ENCODE assay signal across 18 cellular contexts in genomic region chr3:71453319-71453718, GRCh38.
A peak's percentile ranks its signal among the peaks of the same experiment; 100 is the strongest.
DNase-seq lines count a peak whose midpoint lies in the region; ATAC-seq and TF ChIP-seq lines count a peak whose summit lies in the region.
"Had no signal": no experiment of that assay in that cellular context is flagged by ENCODE, and none has a peak within 500 bp of the region (broad histone marks: within the 10 kb centered on the region; RNA-seq: fewer than 3 reads in every experiment).

No MANE protein-coding gene starts in this region.

- peaks cover 86 to 100% (median 93%) of the 10 kb centered on the region in 4 donors for H3K4me1 Mint-ChIP-seq in CD4-positive, alpha-beta memory T cell
- H3K4me1 Mint-ChIP-seq in activated T-helper 17 cell treated with anti-CD3 and anti-CD28 coated beads, Interleukin-2, amount 50 U/mL, for 72 hours = peaks cover 71% of the 10 kb centered on the region
- H3K4me1 Mint-ChIP-seq in naive thymus-derived CD4-positive, alpha-beta T cell = peaks cover 70 to 100% (median 97%) of the 10 kb centered on the region in 7 donors
- peaks cover 53% of the 10 kb centered on the region for H3K4me1 Mint-ChIP-seq in GM23338

- H3K4me3 ChIP-seq in CD4-positive, alpha-beta memory T cell (ENCODE audit: low read length in 2 of 2) = no peak overlapping the region
- H3K4me3 ChIP-seq in naive thymus-derived CD4-positive, alpha-beta T cell (ENCODE audit: low read length) = peak overlapping the region; percentile 24
- no peak overlapping the region for H3K4me3 ChIP-seq in GM23338
- H3K4me3 ChIP-seq: cardiac muscle cell, heart right ventricle, right lobe of liver, thoracic aorta had no signal

- no peaks in the 10 kb centered on the region for H3K27me3 ChIP-seq in CD4-positive, alpha-beta memory T cell (ENCODE audit: insufficient read depth, low read length)
- no peaks in the 10 kb centered on the region for H3K27me3 ChIP-seq in naive thymus-derived CD4-positive, alpha-beta T cell (ENCODE audit: control insufficient read depth in 2 of 2, insufficient read depth in 2 of 2, low read length in 2 of 2)
- H3K27me3 ChIP-seq in GM23338 (ENCODE audit: insufficient read depth) = no peaks in the 10 kb centered on the region
- H3K27me3 ChIP-seq: cardiac muscle cell, heart right ventricle, right lobe of liver had no signal

- no peaks in the 10 kb centered on the region for H3K9me3 Mint-ChIP-seq in CD4-positive, alpha-beta memory T cell
- H3K9me3 Mint-ChIP-seq in activated T-helper 17 cell treated with anti-CD3 and anti-CD28 coated beads, Interleukin-2, amount 50 U/mL, for 72 hours = no peaks in the 10 kb centered on the region
- no peaks in the 10 kb centered on the region for H3K9me3 Mint-ChIP-seq in naive thymus-derived CD4-positive, alpha-beta T cell
- H3K9me3 Mint-ChIP-seq in GM23338 = no peaks in the 10 kb centered on the region

- ATAC-seq in activated T-helper 17 cell treated with anti-CD3 and anti-CD28 coated beads, Interleukin-2, amount 50 U/mL, for 72 hours (replicated peaks) = no peak
- no peak for ATAC-seq in naive thymus-derived CD4-positive, alpha-beta T cell
- no peak for ATAC-seq in GM23338
- ATAC-seq: heart right ventricle had no signal

- peak overlapping the region; percentile 93 to 98 (median 96) for H3K27ac Mint-ChIP-seq in CD4-positive, alpha-beta memory T cell
- H3K27ac Mint-ChIP-seq in activated T-helper 17 cell treated with anti-CD3 and anti-CD28 coated beads, Interleukin-2, amount 50 U/mL, for 72 hours = peak overlapping the region; percentile 88
- H3K27ac Mint-ChIP-seq in naive thymus-derived CD4-positive, alpha-beta T cell = peak overlapping the region; percentile 89 to 99 (median 97)
- H3K27ac Mint-ChIP-seq in GM23338 = no peak overlapping the region

- H3K36me3 ChIP-seq in CD4-positive, alpha-beta memory T cell (ENCODE audit: insufficient read depth, low read length) = no peaks in the 10 kb centered on the region
- H3K36me3 ChIP-seq in naive thymus-derived CD4-positive, alpha-beta T cell (ENCODE audit: control insufficient read depth in 2 of 3, insufficient read depth in 3 of 3, low read length in 3 of 3) = no peaks in the 10 kb centered on the region
- H3K36me3 ChIP-seq in GM23338 (ENCODE audit: insufficient read depth) = no peaks in the 10 kb centered on the region
- H3K36me3 ChIP-seq: cardiac muscle cell, heart right ventricle, right lobe of liver, thoracic aorta, WERI-Rb-1 had no signal

- H2AFZ ChIP-seq in GM23338 = no peak overlapping the region

- no peaks in the 10 kb centered on the region for H3F3A ChIP-seq in GM23338 (replicated peaks; ENCODE audit: low read depth)

- H3K27ac ChIP-seq in CD4-positive, alpha-beta memory T cell (ENCODE audit: low read depth, low read length) = peak overlapping the region; percentile 67
- peak overlapping the region; percentile 90 for H3K27ac ChIP-seq in naive thymus-derived CD4-positive, alpha-beta T cell (ENCODE audit: low read depth, low read length)
- no peak overlapping the region for H3K27ac ChIP-seq in GM23338 (ENCODE audit: low read depth)
- H3K27ac ChIP-seq: cardiac muscle cell, right lobe of liver, RWPE1, thoracic aorta, WERI-Rb-1 had no signal

- H3K4me1 ChIP-seq in CD4-positive, alpha-beta memory T cell (ENCODE audit: insufficient read depth, low read length) = peaks cover 100% of the 10 kb centered on the region
- peaks cover 87 to 100% of the 10 kb centered on the region in 2 donors for H3K4me1 ChIP-seq in naive thymus-derived CD4-positive, alpha-beta T cell (ENCODE audit: control insufficient read depth in 2 of 2, insufficient read depth in 2 of 2, low read length in 2 of 2)
- H3K4me1 ChIP-seq in GM23338 (ENCODE audit: insufficient read depth) = peaks cover 16% of the 10 kb centered on the region

- H3K36me3 Mint-ChIP-seq in CD4-positive, alpha-beta memory T cell = peaks cover 11 to 12% of the 10 kb centered on the region in 2 donors
- H3K36me3 Mint-ChIP-seq in activated T-helper 17 cell treated with anti-CD3 and anti-CD28 coated beads, Interleukin-2, amount 50 U/mL, for 72 hours (ENCODE audit: low read depth) = no peaks in the 10 kb centered on the region
- H3K36me3 Mint-ChIP-seq in naive thymus-derived CD4-positive, alpha-beta T cell = peaks cover 0 to 18% (median 3%) of the 10 kb centered on the region in 5 donors
- no peaks in the 10 kb centered on the region for H3K36me3 Mint-ChIP-seq in GM23338 (ENCODE audit: low read depth)

- no peaks in the 10 kb centered on the region for H3K9me2 ChIP-seq in GM23338 (ENCODE audit: insufficient read depth)

- H3K4me2 ChIP-seq in GM23338 = no peak overlapping the region

- CTCF ChIA-PET in CD4-positive, alpha-beta memory T cell (lab: Charles Lee; ENCODE audit: partially characterized antibody) = interaction anchor here (0.8 to 3.8 kb wide), 11 partner anchors 8 to 368 kb away, joined by 3 to 23 read pairs (median 3); no protein-coding TSS in a partner anchor
- CTCF ChIA-PET in naive thymus-derived CD4-positive, alpha-beta T cell (lab: Charles Lee) = interaction anchor here (0.6 to 4.1 kb wide), 4 partner anchors 11 to 40 kb away, joined by 3 to 18 read pairs (median 10); no protein-coding TSS in a partner anchor

- H4K20me1 ChIP-seq in GM23338 (replicated peaks; ENCODE audit: insufficient read depth) = no peaks in the 10 kb centered on the region

- TF ChIP-seq CTCF in GM23338 (conservative IDR thresholded peaks at IDR 0.05; ENCODE audit: low read depth in 2 of 2) = no peak

- no peaks in the 10 kb centered on the region for H3K79me2 ChIP-seq in GM23338 (replicated peaks; ENCODE audit: insufficient read depth)

- peak overlapping the region in 7 of 8 donors; percentile 18 to 85 (median 62) for H3K4me3 Mint-ChIP-seq in CD4-positive, alpha-beta memory T cell
- peak overlapping the region; percentile 80 for H3K4me3 Mint-ChIP-seq in activated T-helper 17 cell treated with anti-CD3 and anti-CD28 coated beads, Interleukin-2, amount 50 U/mL, for 72 hours
- peak overlapping the region in 9 of 10 donors; percentile 7 to 90 (median 76) for H3K4me3 Mint-ChIP-seq in naive thymus-derived CD4-positive, alpha-beta T cell
- no peak overlapping the region for H3K4me3 Mint-ChIP-seq in GM23338

- no peaks in the 10 kb centered on the region for H3K9me3 ChIP-seq in CD4-positive, alpha-beta memory T cell (ENCODE audit: control insufficient read depth in 1 of 2, low read length in 2 of 2)
- no peaks in the 10 kb centered on the region for H3K9me3 ChIP-seq in naive thymus-derived CD4-positive, alpha-beta T cell (ENCODE audit: control insufficient read depth in 2 of 3, low read length in 3 of 3)
- H3K9me3 ChIP-seq: heart right ventricle, right lobe of liver, thoracic aorta had no signal

- POLR2A ChIA-PET in CD4-positive, alpha-beta memory T cell (lab: Charles Lee; ENCODE audit: partially characterized antibody) = interaction anchor here (0.7 to 6.4 kb wide), 13 partner anchors 9 to 335 kb away, joined by 3 to 102 read pairs (median 5); no protein-coding TSS in a partner anchor
- POLR2A ChIA-PET in naive thymus-derived CD4-positive, alpha-beta T cell (lab: Charles Lee) = interaction anchor here (1.4 to 20.4 kb wide), 11 partner anchors 9 to 152 kb away, joined by 3 to 356 read pairs (median 23); partner anchors contain the start of gene FOXP1

- no peak for DNase-seq in CD4-positive, alpha-beta memory T cell
- DNase-seq in HuH-7 (ENCODE audit: low spot score) = peak; percentile 4
- no peak for DNase-seq in naive thymus-derived CD4-positive, alpha-beta T cell
- DNase-seq in stimulated activated naive CD4-positive, alpha-beta T cell (lab: John Stamatoyannopoulos, UW) = no peak
- DNase-seq in GM23338 (ENCODE audit: low spot score) = no peak
- no peak for DNase-seq in COLO668 (lab: John Stamatoyannopoulos, UW; ENCODE audit: unreplicated experiment)
- DNase-seq: heart right ventricle; NCI-H1436; NCI-H2171 treated with DMSO at 0.1 percent for 48 hours; nucleus accumbens; right lobe of liver; stimulated activated CD4-positive, alpha-beta T cell treated with anti-CD3 and anti-CD28 coated beads, Interleukin-1b, Interleukin-23, amount 100 ng/mL, for 48 hours; SW 1271; WERI-Rb-1 had no signal

- intact Hi-C loops in CD4-positive, alpha-beta memory T cell (cut with micrococcal nuclease) = no loop called here
- intact Hi-C loops in naive thymus-derived CD4-positive, alpha-beta T cell (cut with micrococcal nuclease) = no loop called here

- H3K27me3 Mint-ChIP-seq in CD4-positive, alpha-beta memory T cell = no peaks in the 10 kb centered on the region
- no peaks in the 10 kb centered on the region for H3K27me3 Mint-ChIP-seq in activated T-helper 17 cell treated with anti-CD3 and anti-CD28 coated beads, Interleukin-2, amount 50 U/mL, for 72 hours
- H3K27me3 Mint-ChIP-seq in naive thymus-derived CD4-positive, alpha-beta T cell = peaks cover 0 to 14% (median 0%) of the 10 kb centered on the region in 5 donors
- H3K27me3 Mint-ChIP-seq in GM23338 (ENCODE audit: insufficient read depth, low read depth, poor library complexity) = peaks cover 1% of the 10 kb centered on the region

TF ChIP-seq in GM23338, 12 proteins besides CTCF, POLR2A, EP300 and RAD21 (continues in another document):
- TF ChIP-seq JUNB (IDR thresholded peaks at IDR 0.05; ENCODE audit: unreplicated experiment) (no peak), ZNF114 (CRISPR knock-in tag; IDR thresholded peaks at IDR 0.05) (no peak), ZNF331 (CRISPR knock-in tag; IDR thresholded peaks at IDR 0.05; ENCODE audit: low read depth) (no peak), POLR2AphosphoS5 (IDR thresholded peaks at IDR 0.05; ENCODE audit: low read depth) (no peak), NANOG (IDR thresholded peaks at IDR 0.05; ENCODE audit: borderline replicate concordance) (no peak), CREB1 (CRISPR knock-in tag; IDR thresholded peaks at IDR 0.05; ENCODE audit: low read depth) (no peak), EZH2 (IDR thresholded peaks at IDR 0.05; ENCODE audit: low read depth, unreplicated experiment) (no peak), EZH2phosphoT487 (IDR thresholded peaks at IDR 0.05; ENCODE audit: unreplicated experiment) (no peak), STAT1 (IDR thresholded peaks at IDR 0.05; ENCODE audit: unreplicated experiment) (no peak)
- TF ChIP-seq, protein P1, sequence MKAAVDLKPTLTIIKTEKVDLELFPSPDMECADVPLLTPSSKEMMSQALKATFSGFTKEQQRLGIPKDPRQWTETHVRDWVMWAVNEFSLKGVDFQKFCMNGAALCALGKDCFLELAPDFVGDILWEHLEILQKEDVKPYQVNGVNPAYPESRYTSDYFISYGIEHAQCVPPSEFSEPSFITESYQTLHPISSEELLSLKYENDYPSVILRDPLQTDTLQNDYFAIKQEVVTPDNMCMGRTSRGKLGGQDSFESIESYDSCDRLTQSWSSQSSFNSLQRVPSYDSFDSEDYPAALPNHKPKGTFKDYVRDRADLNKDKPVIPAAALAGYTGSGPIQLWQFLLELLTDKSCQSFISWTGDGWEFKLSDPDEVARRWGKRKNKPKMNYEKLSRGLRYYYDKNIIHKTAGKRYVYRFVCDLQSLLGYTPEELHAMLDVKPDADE (IDR thresholded peaks at IDR 0.05) = no peak
